ENCODE assay signal across 16 cellular contexts in genomic region chr2:235562065-235562747, GRCh38.
A peak's percentile ranks its signal among the peaks of the same experiment; 100 is the strongest.
DNase-seq lines count a peak whose midpoint lies in the region; ATAC-seq, FAIRE-seq and TF ChIP-seq lines count a peak whose summit lies in the region.
"Had no signal": no experiment of that assay in that cellular context is flagged by ENCODE, and none has a peak within 500 bp of the region (broad histone marks: within the 10 kb centered on the region; RNA-seq: fewer than 3 reads in every experiment).

No MANE protein-coding gene starts in this region.

- H2BK12ac ChIP-seq in H1 (ENCODE audit: low read depth, low read length) (no peak overlapping the region), neuronal stem cell (ENCODE audit: low read length) (no peak overlapping the region)

- no peak overlapping the region for H2BK20ac ChIP-seq in H1 (ENCODE audit: low read length)

- no peak for ATAC-seq in GM18517 (IDR thresholded peaks at IDR 0.05; ENCODE audit: unreplicated experiment)
- ATAC-seq: K562 had no signal

- WGBS in H1 (ENCODE audit: extremely low coverage in 1 of 2, insufficient coverage in 1 of 2, insufficient read length in 1 of 2, insufficient replicate concordance in 2 of 2, low coverage in 1 of 2, low lambda C conversion rate in 2 of 2, missing lambda C conversion rate in 1 of 2), 2 experiments, result 92% methylated on average over 11 of the region's 11 CpGs; no CpG with 5 or more reads in 1 of the 2 experiments
- no CpG with 5 or more reads among the region's 11 CpGs for WGBS in neuronal stem cell (ENCODE audit: extremely low coverage in 2 of 2, insufficient read length in 2 of 2, insufficient replicate concordance in 1 of 2), 2 donors

- peaks cover 25% of the 10 kb centered on the region for H3K79me1 ChIP-seq in H1 (ENCODE audit: low read depth, low read length)
- H3K79me1 ChIP-seq in neuronal stem cell (ENCODE audit: low read depth, low read length), result peaks cover 13% of the 10 kb centered on the region

- intact Hi-C loops in MCF 10A (cut with micrococcal nuclease), result no loop called here

- no peak overlapping the region for H4K91ac ChIP-seq in H1 (replicated peaks; ENCODE audit: insufficient read length, low read length)
- no peak overlapping the region for H4K91ac ChIP-seq in neuronal stem cell (ENCODE audit: low read depth, low read length, poor library complexity)

- H3K27ac ChIP-seq in BLaER1, result peak overlapping the region; percentile 80
- no peak overlapping the region for H3K27ac ChIP-seq in H1 (ENCODE audit: low read depth, low read length)
- H3K27ac ChIP-seq in neuronal stem cell (replicated peaks; ENCODE audit: low read length), result no peak overlapping the region

- H3K14ac ChIP-seq in H1 (ENCODE audit: insufficient read length) (no peak overlapping the region), neuronal stem cell (ENCODE audit: low read length) (no peak overlapping the region)

- H2BK15ac ChIP-seq in H1 (ENCODE audit: low read length), result no peak overlapping the region
- H2BK15ac ChIP-seq in neuronal stem cell (ENCODE audit: low read length), result no peak overlapping the region

- H3K79me2 ChIP-seq in H1 (ENCODE audit: control insufficient read depth in 1 of 2, insufficient read depth in 2 of 2, low read length in 2 of 2), result peaks cover 0 to 91% of the 10 kb centered on the region in 2 experiments

- H3K4me1 ChIP-seq in BLaER1 (peaks cover 87% of the 10 kb centered on the region), H1 (replicated peaks in 1 of 4; ENCODE audit: control insufficient read depth in 3 of 4, insufficient read depth in 4 of 4, low read length in 3 of 4) (peaks cover 0 to 7% (median under 1%) of the 10 kb centered on the region in 4 experiments; a peak in 4 of 7 replicates), neuronal stem cell (ENCODE audit: control insufficient read depth in 2 of 2, insufficient read depth in 1 of 2, low read depth in 1 of 2, low read length in 2 of 2) (peaks cover 4 to 9% of the 10 kb centered on the region in 2 donors)

- H3K56ac ChIP-seq in H1 (replicated peaks; ENCODE audit: insufficient read length, low read depth, low read length), result no peak overlapping the region

- TF ChIP-seq CTCF in H1 (IDR thresholded peaks at IDR 0.05; ENCODE audit: control extremely low read depth in 1 of 3, insufficient read depth in 1 of 3, low read depth in 1 of 3, low read length in 3 of 3) (no peak), MCF 10A (IDR thresholded peaks at IDR 0.05; ENCODE audit: unreplicated experiment) (no peak)

- H3K36me3 ChIP-seq in BLaER1 (peaks cover 7% of the 10 kb centered on the region; the same call in 1 of the 2 replicates), H1 (ENCODE audit: control insufficient read depth in 2 of 4, insufficient read depth in 4 of 4, low read length in 3 of 4) (no peaks in the 10 kb centered on the region), neuronal stem cell (replicated peaks in 1 of 2; ENCODE audit: control insufficient read depth in 2 of 2, insufficient read depth in 2 of 2, low read length in 2 of 2) (no peaks in the 10 kb centered on the region)

- H3K27me3 ChIP-seq in BLaER1 (no peaks in the 10 kb centered on the region), H1 (replicated peaks in 1 of 4; ENCODE audit: control insufficient read depth in 3 of 4, extremely low read depth in 1 of 4, insufficient read depth in 3 of 4, low read length in 3 of 4) (no peaks in the 10 kb centered on the region), neuronal stem cell (ENCODE audit: control insufficient read depth in 3 of 3, insufficient read depth in 3 of 3, low read depth in 1 of 3, low read length in 3 of 3) (no peaks in the 10 kb centered on the region)

- H3K4me1 Mint-ChIP-seq in MCF 10A (ENCODE audit: insufficient read depth, unreplicated experiment), result peaks cover under 1% of the 10 kb centered on the region

- peak; percentile 4 for DNase-seq in NCI-H69 (lab: John Stamatoyannopoulos, UW)
- DNase-seq in H1 (ENCODE audit: low read depth in 1 of 2, low spot score in 2 of 2), result no peak
- no peak for DNase-seq in neuronal stem cell (ENCODE audit: low spot score)
- no peak for DNase-seq in NCI-H1417 treated with DMSO at 0.1 percent for 48 hours (lab: John Stamatoyannopoulos, UW)
- DNase-seq in MCF 10A (ENCODE audit: unreplicated experiment), result no peak
- DNase-seq in NCI-H187 treated with DMSO at 0.1 percent for 48 hours (lab: John Stamatoyannopoulos, UW), result no peak
- DNase-seq: 8988T; AML-193; C1 segment of cervical spinal cord; CD4-positive, alpha-beta T cell; DMS 273 treated with DMSO at 0.1 percent for 48 hours; H7 had no signal

- peak overlapping the region; percentile 100 for H3K4me2 ChIP-seq in BLaER1
- no peak overlapping the region for H3K4me2 ChIP-seq in H1 (ENCODE audit: insufficient read depth in 1 of 2, low read depth in 2 of 2, low read length in 2 of 2)
- no peak overlapping the region for H3K4me2 ChIP-seq in neuronal stem cell (ENCODE audit: insufficient read depth, low read length, poor library complexity, severe bottlenecking)

- no TSS peak for BruUV-seq in MCF 10A (replicated peaks; lab: Mats Ljungman, UMichigan)

- no peak for TF ChIP-seq EP300 in H1 (IDR thresholded peaks at IDR 0.05; ENCODE audit: borderline replicate concordance in 1 of 2, low read depth in 2 of 2, low read length in 2 of 2)

- no peaks in the 10 kb centered on the region for H3K27me3 Mint-ChIP-seq in MCF 10A (ENCODE audit: insufficient read depth, unreplicated experiment)

- H3K4me3 ChIP-seq in BLaER1 (peak overlapping the region; percentile 56; the same call in 1 of the 2 replicates), H1 (ENCODE audit: extremely low read depth in 1 of 4, insufficient read depth in 2 of 4, low read depth in 3 of 4, low read length in 4 of 4) (no peak overlapping the region), neuronal stem cell (ENCODE audit: low read length in 2 of 2) (no peak overlapping the region)
- H3K4me3 ChIP-seq: K562 had no signal

- H2BK120ac ChIP-seq in H1 (replicated peaks; ENCODE audit: low read depth, low read length) (no peak overlapping the region), neuronal stem cell (ENCODE audit: low read depth, low read length) (no peak overlapping the region)

- H3K27ac Mint-ChIP-seq in MCF 10A (ENCODE audit: low read depth, unreplicated experiment), result no peak overlapping the region
- H3K27ac Mint-ChIP-seq: CD4-positive, alpha-beta T cell had no signal

- no peak overlapping the region for H3K4me3 Mint-ChIP-seq in MCF 10A (ENCODE audit: unreplicated experiment)
- H3K4me3 Mint-ChIP-seq: CD4-positive, alpha-beta T cell had no signal

- H3K23me2 ChIP-seq in H1 (ENCODE audit: low read depth, low read length), result no peaks in the 10 kb centered on the region

- H3K4ac ChIP-seq in H1 (replicated peaks; ENCODE audit: insufficient read length, low read depth, low read length), result no peak overlapping the region
- no peak overlapping the region for H3K4ac ChIP-seq in neuronal stem cell (ENCODE audit: low read length)

- POLR2A ChIA-PET in H1 (lab: Charles Lee; ENCODE audit: partially characterized antibody), result interaction anchor here (0.6 kb wide), 1 partner anchor 148 kb away, joined by 3 read pairs; no protein-coding TSS in a partner anchor
- POLR2A ChIA-PET in MCF 10A (lab: Yijun Ruan, JAX), result interaction anchor here (0.6 kb wide), 2 partner anchors 55 to 345 kb away, joined by 3 read pairs; no protein-coding TSS in a partner anchor

- H4K8ac ChIP-seq in H1 (ENCODE audit: extremely low read depth, insufficient read depth, low read length) (peak overlapping the region; percentile 28; the same call in 1 of the 2 replicates), neuronal stem cell (ENCODE audit: low read depth, low read length) (no peak overlapping the region)

- H2AK5ac ChIP-seq in H1 (ENCODE audit: low read depth, low read length), result no peak overlapping the region
- no peak overlapping the region for H2AK5ac ChIP-seq in neuronal stem cell (ENCODE audit: low read depth, low read length)

- H3K36me3 Mint-ChIP-seq in MCF 10A (ENCODE audit: insufficient read depth, unreplicated experiment), result peaks cover 1% of the 10 kb centered on the region

- H3K9ac ChIP-seq in BLaER1, result peak overlapping the region; percentile 40
- no peak overlapping the region for H3K9ac ChIP-seq in H1 (replicated peaks in 1 of 4; ENCODE audit: extremely low read depth in 1 of 4, low read depth in 3 of 4, low read length in 3 of 4)
- H3K9ac ChIP-seq in neuronal stem cell (ENCODE audit: low read depth, low read length, poor library complexity), result peak overlapping the region; percentile 25

- no peak overlapping the region for H2AFZ ChIP-seq in H1 (ENCODE audit: low read length)
- no peak overlapping the region for H2AFZ ChIP-seq in neuronal stem cell (ENCODE audit: low read length)

- no peak overlapping the region for H3K23ac ChIP-seq in H1 (ENCODE audit: insufficient read length)
- no peak overlapping the region for H3K23ac ChIP-seq in neuronal stem cell (ENCODE audit: low read depth, low read length, poor library complexity)

- H3K18ac ChIP-seq in H1 (ENCODE audit: extremely low read depth, low read length) (no peak overlapping the region), neuronal stem cell (ENCODE audit: low read length) (no peak overlapping the region)

- TF ChIP-seq POLR2A in H1 (IDR thresholded peaks at IDR 0.05; ENCODE audit: control extremely low read depth in 1 of 2, low read depth in 2 of 2, low read length in 2 of 2), result no peak

- 0 out of 2 replicates have a peak, but pooled peaks cover 4% of the 10 kb centered on the region for H3K9me3 ChIP-seq in BLaER1
- no peaks in the 10 kb centered on the region for H3K9me3 ChIP-seq in H1 (ENCODE audit: insufficient read depth in 2 of 2, low read depth in 1 of 2, low read length in 1 of 2)
- peaks cover 1 to 3% of the 10 kb centered on the region in 2 donors for H3K9me3 ChIP-seq in neuronal stem cell (replicated peaks in 1 of 2; ENCODE audit: control insufficient read depth in 2 of 2, insufficient read depth in 1 of 2, low read depth in 1 of 2, low read length in 2 of 2)

- H2BK5ac ChIP-seq in H1 (ENCODE audit: low read depth, low read length) (no peak overlapping the region), neuronal stem cell (ENCODE audit: low read length) (no peak overlapping the region)

- H3K9me3 Mint-ChIP-seq in MCF 10A (ENCODE audit: unreplicated experiment), result no peaks in the 10 kb centered on the region
- H3K9me3 Mint-ChIP-seq: CD4-positive, alpha-beta T cell had no signal

- CTCF ChIA-PET in H1 (lab: Charles Lee; ENCODE audit: partially characterized antibody), result interaction anchor here (0.6 to 4.6 kb wide), 3 partner anchors 10 to 33 kb away, joined by 4 to 28 read pairs (median 6); no protein-coding TSS in a partner anchor
- CTCF ChIA-PET in MCF 10A (lab: Yijun Ruan, JAX), result no interaction called here

- peaks cover 100% of the 10 kb centered on the region for H4K20me1 ChIP-seq in BLaER1
- peaks cover 8 to 16% of the 10 kb centered on the region in 2 experiments for H4K20me1 ChIP-seq in H1 (replicated peaks in 1 of 2; ENCODE audit: control insufficient read depth in 1 of 2, insufficient read depth in 2 of 2, low read length in 2 of 2)

- FAIRE-seq in H1 (lab: Jason Lieb, UNC), result no peak
- FAIRE-seq: GM12891, K562 had no signal

- H4K5ac ChIP-seq in H1 (ENCODE audit: insufficient read length, low read depth, low read length), result no peak overlapping the region

- no peak for TF ChIP-seq RAD21 in H1 (IDR thresholded peaks at IDR 0.05 in 1 of 2, conservative IDR thresholded peaks at IDR 0.05 in 1 of 2; ENCODE audit: low read depth in 2 of 2, low read length in 2 of 2)

TF ChIP-seq in H1, 55 proteins besides CTCF, POLR2A, EP300 and RAD21 (continues in another document):
- TF ChIP-seq SP4 (IDR thresholded peaks at IDR 0.05; ENCODE audit: low read length), result no peak

Comparison
In these comparisons a context has a peak if more than half of its experiments do, and no peak if none do; other contexts are left out.
1. H3K9ac ChIP-seq: peak in BLaER1 (single experiment) and neuronal stem cell (single experiment); none in H1 (0 of 4).